42 cellular contexts compared by ENCODE assay signal in genomic region chr19:56823956-56824355, GRCh38. TPM values are rescaled to one million over a fixed set of nuclear protein-coding genes. Genes with fewer than 3 reads are reported as not detected.
"Had no signal": no experiment of that assay in that cellular context is flagged by ENCODE, and none has a peak within 500 bp of the region (broad histone marks: within the 10 kb centered on the region; RNA-seq: fewer than 3 reads in every experiment).

No MANE protein-coding gene starts in this region.

- H3K27me3 ChIP-seq: adrenal gland, ascending aorta, body of pancreas, brain microvascular endothelial cell, breast epithelium, cardiac muscle cell had no signal

- FAIRE-seq: astrocyte, bronchial epithelial cell had no signal

- H3K27me3 Mint-ChIP-seq: activated naive CD4-positive, alpha-beta T cell treated with anti-CD3 and anti-CD28 coated beads, Interleukin-2, amount 10 ng/mL, durations not matched to agents 7 days and 5 days; activated naive CD4-positive, alpha-beta T cell treated with anti-CD3 and anti-CD28 coated beads, Interleukin-2, amount 50 U/mL, for 24 hours; activated naive CD8-positive, alpha-beta T cell; activated naive CD8-positive, alpha-beta T cell treated with anti-CD3 and anti-CD28 coated beads for 36 hours; activated naive CD8-positive, alpha-beta T cell treated with anti-CD3 and anti-CD28 coated beads, Interleukin-2, amount 10 ng/mL, durations not matched to agents 7 days and 5 days; activated naive CD8-positive, alpha-beta T cell treated with anti-CD3 and anti-CD28 coated beads, Interleukin-2, amount 50 U/mL, for 24 hours; activated T-cell treated with anti-CD3 and anti-CD28 coated beads, Interleukin-2, amount 50 U/mL, for 24 hours; activated T-helper 17 cell treated with anti-CD3 and anti-CD28 coated beads, Interleukin-2, amount 50 U/mL, for 72 hours; central memory CD8-positive, alpha-beta T cell had no signal

- H3K9me3 ChIP-seq: adrenal gland, ascending aorta, body of pancreas, breast epithelium had no signal

- H3K27ac Mint-ChIP-seq: activated naive CD4-positive, alpha-beta T cell treated with anti-CD3 and anti-CD28 coated beads for 36 hours; activated naive CD4-positive, alpha-beta T cell treated with anti-CD3 and anti-CD28 coated beads, Interleukin-2, amount 10 ng/mL, durations not matched to agents 7 days and 5 days; activated naive CD4-positive, alpha-beta T cell treated with anti-CD3 and anti-CD28 coated beads, Interleukin-2, amount 50 U/mL, for 24 hours; activated naive CD4-positive, alpha-beta T cell treated with anti-CD3 and anti-CD28 coated beads, Interleukin-2, amount 50 U/mL, for 72 hours; activated naive CD8-positive, alpha-beta T cell; activated naive CD8-positive, alpha-beta T cell treated with anti-CD3 and anti-CD28 coated beads for 36 hours; activated naive CD8-positive, alpha-beta T cell treated with anti-CD3 and anti-CD28 coated beads, Interleukin-2, amount 10 ng/mL, durations not matched to agents 7 days and 5 days; activated naive CD8-positive, alpha-beta T cell treated with anti-CD3 and anti-CD28 coated beads, Interleukin-2, amount 50 U/mL, for 24 hours; activated T-cell treated with anti-CD3 and anti-CD28 coated beads, Interleukin-2, amount 50 U/mL, for 24 hours; activated T-cell treated with anti-CD3 and anti-CD28 coated beads, Interleukin-2, amount 50 U/mL, for 72 hours; activated T-helper 1 cell treated with anti-CD3 and anti-CD28 coated beads, Interleukin-12 subunit alpha, Interleukin-12 subunit beta, Interleukin-2, Interleukin-4 antibody, amounts not matched to agents 30 ng/mL and 10 ng/mL and 1 ng/mL, durations not matched to agents 14 hours and 24 hours and 36 hours; activated T-helper 17 cell treated with anti-CD3 and anti-CD28 coated beads, Interleukin-2, amount 50 U/mL, for 72 hours; activated T-helper 2 cell treated with anti-CD3 and anti-CD28 coated beads, Interferon-gamma antibody, Interleukin-2, Interleukin-4, amounts not matched to agents 10 μg/mL and 5 μg/mL and 100 μg/mL, durations not matched to agents 14 hours and 24 hours and 36 hours; brain had no signal

- H3K4me1 ChIP-seq: ascending aorta, body of pancreas, breast epithelium had no signal

- H3K4me3 Mint-ChIP-seq: activated naive CD4-positive, alpha-beta T cell treated with anti-CD3 and anti-CD28 coated beads for 36 hours; activated naive CD4-positive, alpha-beta T cell treated with anti-CD3 and anti-CD28 coated beads, Interleukin-2, amount 10 ng/mL, durations not matched to agents 7 days and 5 days; activated naive CD4-positive, alpha-beta T cell treated with anti-CD3 and anti-CD28 coated beads, Interleukin-2, amount 50 U/mL, for 24 hours; activated naive CD8-positive, alpha-beta T cell; activated naive CD8-positive, alpha-beta T cell treated with anti-CD3 and anti-CD28 coated beads for 36 hours; activated naive CD8-positive, alpha-beta T cell treated with anti-CD3 and anti-CD28 coated beads, Interleukin-2, amount 10 ng/mL, durations not matched to agents 7 days and 5 days; activated naive CD8-positive, alpha-beta T cell treated with anti-CD3 and anti-CD28 coated beads, Interleukin-2, amount 50 U/mL, for 24 hours; activated T-cell treated with anti-CD3 and anti-CD28 coated beads, Interleukin-2, amount 50 U/mL, for 24 hours; activated T-cell treated with anti-CD3 and anti-CD28 coated beads, Interleukin-2, amount 50 U/mL, for 4 hours; activated T-cell treated with anti-CD3 and anti-CD28 coated beads, Interleukin-2, amount 50 U/mL, for 72 hours; activated T-helper 1 cell treated with anti-CD3 and anti-CD28 coated beads, Interleukin-12 subunit alpha, Interleukin-12 subunit beta, Interleukin-2, Interleukin-4 antibody, amounts not matched to agents 30 ng/mL and 10 ng/mL and 1 ng/mL, durations not matched to agents 14 hours and 24 hours and 36 hours; activated T-helper 17 cell treated with anti-CD3 and anti-CD28 coated beads, Interleukin-2, amount 50 U/mL, for 72 hours; brain; central memory CD8-positive, alpha-beta T cell had no signal

- DNase-seq: activated effector memory CD4-positive, alpha-beta T cell treated with anti-CD3 and anti-CD28 coated beads, Interleukin-2, amount 50 U/mL, for 16 hours; activated effector memory CD4-positive, alpha-beta T cell treated with Interleukin-2 at 50 U/mL for 16 hours; activated gamma-delta T cell; activated gamma-delta T cell treated with Interleukin-2 at 50 U/mL for 16 hours; activated naive CD4-positive, alpha-beta T cell; activated naive CD4-positive, alpha-beta T cell treated with anti-CD3 and anti-CD28 coated beads for 36 hours; activated naive CD4-positive, alpha-beta T cell treated with anti-CD3 and anti-CD28 coated beads, Interleukin-2, amount 10 ng/mL, durations not matched to agents 7 days and 5 days; activated naive CD4-positive, alpha-beta T cell treated with anti-CD3 and anti-CD28 coated beads, Interleukin-2, amount 50 U/mL, for 16 hours; activated naive CD4-positive, alpha-beta T cell treated with Interleukin-2 at 50 U/mL for 16 hours; activated naive CD8-positive, alpha-beta T cell treated with anti-CD3 and anti-CD28 coated beads for 36 hours; activated naive CD8-positive, alpha-beta T cell treated with anti-CD3 and anti-CD28 coated beads, Interleukin-2, amount 10 ng/mL, durations not matched to agents 7 days and 5 days; activated naive CD8-positive, alpha-beta T cell treated with anti-CD3 and anti-CD28 coated beads, Interleukin-2, amount 50 U/mL, for 24 hours; activated T-cell treated with anti-CD3 and anti-CD28 coated beads for 4 hours; activated T-cell treated with anti-CD3 and anti-CD28 coated beads, Interleukin-2, amount 50 U/mL, for 1 hour; activated T-cell treated with anti-CD3 and anti-CD28 coated beads, Interleukin-2, amount 50 U/mL, for 24 hours; activated T-cell treated with anti-CD3 and anti-CD28 coated beads, Interleukin-2, amount 50 U/mL, for 4 hours; activated T-cell treated with anti-CD3 and anti-CD28 coated beads, Interleukin-2, amount 50 U/mL, for 48 hours; activated T-cell treated with anti-CD3 and anti-CD28 coated beads, Interleukin-2, amount 50 U/mL, for 72 hours; adrenal gland; amniotic stem cell; amygdala; anterior cingulate cortex; aorta; body of pancreas; brain microvascular endothelial cell; caudate nucleus; central memory CD4-positive, alpha-beta T cell; cerebellar nuclear complex had no signal

- H3K27ac ChIP-seq: ascending aorta, body of pancreas, brain microvascular endothelial cell, breast epithelium, cardiac muscle cell had no signal

- H3K36me3 ChIP-seq: brain microvascular endothelial cell, breast epithelium, cardiac muscle cell had no signal

- H3K4me1 Mint-ChIP-seq: activated naive CD4-positive, alpha-beta T cell treated with anti-CD3 and anti-CD28 coated beads, Interleukin-2, amount 10 ng/mL, durations not matched to agents 7 days and 5 days; activated naive CD4-positive, alpha-beta T cell treated with anti-CD3 and anti-CD28 coated beads, Interleukin-2, amount 50 U/mL, for 24 hours; activated naive CD8-positive, alpha-beta T cell treated with anti-CD3 and anti-CD28 coated beads for 36 hours; activated naive CD8-positive, alpha-beta T cell treated with anti-CD3 and anti-CD28 coated beads, Interleukin-2, amount 10 ng/mL, durations not matched to agents 7 days and 5 days; activated naive CD8-positive, alpha-beta T cell treated with anti-CD3 and anti-CD28 coated beads, Interleukin-2, amount 50 U/mL, for 24 hours; activated T-helper 17 cell treated with anti-CD3 and anti-CD28 coated beads, Interleukin-2, amount 50 U/mL, for 72 hours; central memory CD8-positive, alpha-beta T cell had no signal

- H3K36me3 Mint-ChIP-seq: activated naive CD4-positive, alpha-beta T cell treated with anti-CD3 and anti-CD28 coated beads, Interleukin-2, amount 10 ng/mL, durations not matched to agents 7 days and 5 days; activated naive CD4-positive, alpha-beta T cell treated with anti-CD3 and anti-CD28 coated beads, Interleukin-2, amount 50 U/mL, for 24 hours; activated naive CD8-positive, alpha-beta T cell treated with anti-CD3 and anti-CD28 coated beads for 36 hours had no signal

- ATAC-seq: activated naive CD4-positive, alpha-beta T cell treated with anti-CD3 and anti-CD28 coated beads, Interleukin-2, amount 50 U/mL, for 72 hours; activated naive CD8-positive, alpha-beta T cell treated with anti-CD3 and anti-CD28 coated beads, Interleukin-2, amount 50 U/mL, for 24 hours; activated T-cell treated with anti-CD3 and anti-CD28 coated beads, Interleukin-2, amount 50 U/mL, for 4 hours; activated T-cell treated with anti-CD3 and anti-CD28 coated beads, Interleukin-2, amount 50 U/mL, for 72 hours; activated T-helper 17 cell treated with anti-CD3 and anti-CD28 coated beads, Interleukin-2, amount 50 U/mL, for 72 hours; body of pancreas had no signal

- H3K4me3 ChIP-seq: adrenal gland, ascending aorta, body of pancreas, breast epithelium, cardiac muscle cell had no signal

RNA-seq across cellular contexts. Expression of gene PEG3, which starts 16.6 kb away (rescaled TPM):
- total RNA-seq: activated naive CD4-positive, alpha-beta T cell treated with anti-CD3 and anti-CD28 coated beads for 36 hours; activated naive CD4-positive, alpha-beta T cell treated with anti-CD3 and anti-CD28 coated beads, Interleukin-2, amount 50 U/mL, for 72 hours; activated T-helper 1 cell treated with anti-CD3 and anti-CD28 coated beads, Interleukin-12 subunit alpha, Interleukin-12 subunit beta, Interleukin-2, Interleukin-4 antibody, amounts not matched to agents 30 ng/mL and 10 ng/mL and 1 ng/mL, durations not matched to agents 14 hours and 24 hours and 36 hours; activated T-helper 2 cell treated with anti-CD3 and anti-CD28 coated beads, Interferon-gamma antibody, Interleukin-2, Interleukin-4, amounts not matched to agents 10 μg/mL and 5 μg/mL and 100 μg/mL, durations not matched to agents 14 hours and 24 hours and 36 hours; astrocyte; cardiac muscle cell had no signal
- polyA plus RNA-seq: cardiac muscle cell had no signal

RNA-seq across cellular contexts. Expression of gene ZIM2, which starts 16.6 kb away (rescaled TPM):
- total RNA-seq: activated naive CD4-positive, alpha-beta T cell treated with anti-CD3 and anti-CD28 coated beads for 36 hours; activated naive CD4-positive, alpha-beta T cell treated with anti-CD3 and anti-CD28 coated beads, Interleukin-2, amount 50 U/mL, for 72 hours; activated naive CD8-positive, alpha-beta T cell treated with anti-CD3 and anti-CD28 coated beads for 36 hours; activated naive CD8-positive, alpha-beta T cell treated with anti-CD3 and anti-CD28 coated beads, Interleukin-2, amount 10 ng/mL, durations not matched to agents 7 days and 5 days; activated T-cell treated with anti-CD3 and anti-CD28 coated beads, Interleukin-2, amount 50 U/mL, for 4 hours; activated T-cell treated with anti-CD3 and anti-CD28 coated beads, Interleukin-2, amount 50 U/mL, for 72 hours; activated T-helper 1 cell treated with anti-CD3 and anti-CD28 coated beads, Interleukin-12 subunit alpha, Interleukin-12 subunit beta, Interleukin-2, Interleukin-4 antibody, amounts not matched to agents 30 ng/mL and 10 ng/mL and 1 ng/mL, durations not matched to agents 14 hours and 24 hours and 36 hours; activated T-helper 17 cell treated with anti-CD3 and anti-CD28 coated beads, Interleukin-2, amount 50 U/mL, for 72 hours; activated T-helper 2 cell treated with anti-CD3 and anti-CD28 coated beads, Interferon-gamma antibody, Interleukin-2, Interleukin-4, amounts not matched to agents 10 μg/mL and 5 μg/mL and 100 μg/mL, durations not matched to agents 14 hours and 24 hours and 36 hours; ascending aorta; astrocyte; bronchial epithelial cell; cardiac muscle cell; cardiac septum had no signal
- polyA plus RNA-seq: aorta, cardiac muscle cell had no signal
